ENCODE assay signal across 23 cellular contexts in the genomic region with DNA sequence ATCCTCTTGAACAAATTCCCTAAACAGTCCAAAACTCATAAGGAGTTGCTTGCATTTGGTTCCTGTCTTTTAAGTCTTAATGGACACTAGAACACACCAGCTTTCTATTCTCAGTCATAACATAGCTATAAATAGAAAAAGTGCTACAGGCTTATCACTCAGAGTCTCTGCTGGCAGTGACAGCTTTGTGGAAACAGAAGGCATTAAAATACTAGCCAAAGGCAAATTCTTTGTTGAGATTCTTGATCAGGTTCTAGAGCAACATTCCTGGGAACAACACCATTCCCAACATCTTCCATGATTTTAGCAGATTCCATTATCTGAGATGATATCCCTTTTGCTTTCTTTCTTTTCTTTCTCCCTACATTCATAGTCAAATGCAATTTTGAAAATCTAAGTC.
A peak's percentile ranks its signal among the peaks of the same experiment; 100 is the strongest.
DNase-seq lines count a peak whose midpoint lies in the region; ATAC-seq and TF ChIP-seq lines count a peak whose summit lies in the region.
"Had no signal": no experiment of that assay in that cellular context is flagged by ENCODE, and none has a peak within 500 bp of the region (broad histone marks: within the 10 kb centered on the region; RNA-seq: fewer than 3 reads in every experiment).

No MANE protein-coding gene starts in this region.

- no peak overlapping the region for H3K4me3 Mint-ChIP-seq in activated naive CD8-positive, alpha-beta T cell treated with anti-CD3 and anti-CD28 coated beads, Interleukin-2, amount 50 U/mL, for 24 hours
- H3K4me3 Mint-ChIP-seq in activated naive CD8-positive, alpha-beta T cell treated with anti-CD3 and anti-CD28 coated beads for 36 hours: no peak overlapping the region
- no peak overlapping the region for H3K4me3 Mint-ChIP-seq in stimulated activated memory B cell treated with anti-CD40 and anti-IgM and Interleukin-4, amounts not matched to agents 10 μg/mL and 1 μg/mL and 100 μg/mL, for 72 hours
- H3K4me3 Mint-ChIP-seq: brain; CD4-positive, alpha-beta memory T cell; neural progenitor cell had no signal

- H3K4me3 ChIP-seq in heart right ventricle: no peak overlapping the region
- H3K4me3 ChIP-seq: lower lobe of right lung, neural progenitor cell, right lobe of liver, stomach, thyroid gland, vagina had no signal

- TF ChIP-seq CTCF in heart right ventricle (IDR thresholded peaks at IDR 0.05): no peak

- peaks cover 39% of the 10 kb centered on the region for H3K4me1 Mint-ChIP-seq in activated naive CD8-positive, alpha-beta T cell treated with anti-CD3 and anti-CD28 coated beads, Interleukin-2, amount 50 U/mL, for 24 hours
- H3K4me1 Mint-ChIP-seq in activated naive CD8-positive, alpha-beta T cell treated with anti-CD3 and anti-CD28 coated beads for 36 hours: peaks cover 23% of the 10 kb centered on the region
- peaks cover 50% of the 10 kb centered on the region for H3K4me1 Mint-ChIP-seq in stimulated activated memory B cell treated with anti-CD40 and anti-IgM and Interleukin-4, amounts not matched to agents 10 μg/mL and 1 μg/mL and 100 μg/mL, for 72 hours
- H3K4me1 Mint-ChIP-seq: neural progenitor cell had no signal

- H3K27me3 Mint-ChIP-seq in activated naive CD8-positive, alpha-beta T cell treated with anti-CD3 and anti-CD28 coated beads, Interleukin-2, amount 50 U/mL, for 24 hours: no peaks in the 10 kb centered on the region
- no peaks in the 10 kb centered on the region for H3K27me3 Mint-ChIP-seq in activated naive CD8-positive, alpha-beta T cell treated with anti-CD3 and anti-CD28 coated beads for 36 hours
- no peaks in the 10 kb centered on the region for H3K27me3 Mint-ChIP-seq in stimulated activated memory B cell treated with anti-CD40 and anti-IgM and Interleukin-4, amounts not matched to agents 10 μg/mL and 1 μg/mL and 100 μg/mL, for 72 hours
- H3K27me3 Mint-ChIP-seq: brain; CD4-positive, alpha-beta memory T cell had no signal

- peaks cover 10% of the 10 kb centered on the region for H3K36me3 Mint-ChIP-seq in activated naive CD8-positive, alpha-beta T cell treated with anti-CD3 and anti-CD28 coated beads, Interleukin-2, amount 50 U/mL, for 24 hours (ENCODE audit: low read depth)
- H3K36me3 Mint-ChIP-seq in activated naive CD8-positive, alpha-beta T cell treated with anti-CD3 and anti-CD28 coated beads for 36 hours: peaks cover 6% of the 10 kb centered on the region
- peaks cover 15% of the 10 kb centered on the region for H3K36me3 Mint-ChIP-seq in stimulated activated memory B cell treated with anti-CD40 and anti-IgM and Interleukin-4, amounts not matched to agents 10 μg/mL and 1 μg/mL and 100 μg/mL, for 72 hours
- H3K36me3 Mint-ChIP-seq: brain had no signal

- no peak for ATAC-seq in activated naive CD8-positive, alpha-beta T cell treated with anti-CD3 and anti-CD28 coated beads, Interleukin-2, amount 50 U/mL, for 24 hours
- ATAC-seq in HG03354 (IDR thresholded peaks at IDR 0.05; ENCODE audit: poor library complexity, severe bottlenecking, unreplicated experiment): peak; percentile 40
- ATAC-seq in heart right ventricle: peak in 5 of 8 donors; percentile 55 to 86 (median 72)
- no peak for ATAC-seq in stimulated activated memory B cell treated with anti-CD40 and anti-IgM and Interleukin-4, amounts not matched to agents 10 μg/mL and 1 μg/mL and 100 μg/mL, for 72 hours
- ATAC-seq: lower lobe of right lung, right lobe of liver had no signal

- peak overlapping the region; percentile 22 for H3K27ac Mint-ChIP-seq in activated naive CD8-positive, alpha-beta T cell treated with anti-CD3 and anti-CD28 coated beads, Interleukin-2, amount 50 U/mL, for 24 hours
- H3K27ac Mint-ChIP-seq in activated naive CD8-positive, alpha-beta T cell treated with anti-CD3 and anti-CD28 coated beads for 36 hours: no peak overlapping the region
- peak overlapping the region; percentile 91 for H3K27ac Mint-ChIP-seq in stimulated activated memory B cell treated with anti-CD40 and anti-IgM and Interleukin-4, amounts not matched to agents 10 μg/mL and 1 μg/mL and 100 μg/mL, for 72 hours
- H3K27ac Mint-ChIP-seq: CD4-positive, alpha-beta memory T cell; neural progenitor cell had no signal

- H3K9me3 ChIP-seq in heart right ventricle: peaks cover 0 to 7% (median 0%) of the 10 kb centered on the region in 11 donors
- H3K9me3 ChIP-seq: lower lobe of right lung, right lobe of liver, stomach, thyroid gland, vagina had no signal

- H3K36me3 ChIP-seq in heart right ventricle: no peaks in the 10 kb centered on the region
- H3K36me3 ChIP-seq: lower lobe of right lung, neural progenitor cell, right lobe of liver, stomach, thyroid gland, vagina had no signal

- no peaks in the 10 kb centered on the region for H3K27me3 ChIP-seq in heart right ventricle
- H3K27me3 ChIP-seq: neural progenitor cell, right lobe of liver, stomach, thyroid gland, vagina had no signal

- H3K4me1 ChIP-seq in heart right ventricle: peaks cover 0 to 31% (median 0%) of the 10 kb centered on the region in 9 donors
- H3K4me1 ChIP-seq: lower lobe of right lung, neural progenitor cell, right lobe of liver, stomach, thyroid gland, vagina had no signal

- peak overlapping the region in 4 of 10 donors; percentile 0 to 54 (median 36) for H3K27ac ChIP-seq in heart right ventricle
- H3K27ac ChIP-seq: HL-60, lower lobe of right lung, neural progenitor cell, right lobe of liver, stomach, thyroid gland, vagina had no signal

- H3K9me3 Mint-ChIP-seq in activated naive CD8-positive, alpha-beta T cell treated with anti-CD3 and anti-CD28 coated beads, Interleukin-2, amount 50 U/mL, for 24 hours: peaks cover 26% of the 10 kb centered on the region
- H3K9me3 Mint-ChIP-seq in activated naive CD8-positive, alpha-beta T cell treated with anti-CD3 and anti-CD28 coated beads for 36 hours: peaks cover 6% of the 10 kb centered on the region
- H3K9me3 Mint-ChIP-seq in stimulated activated memory B cell treated with anti-CD40 and anti-IgM and Interleukin-4, amounts not matched to agents 10 μg/mL and 1 μg/mL and 100 μg/mL, for 72 hours: peaks cover 6% of the 10 kb centered on the region

- no peak for DNase-seq in activated naive CD8-positive, alpha-beta T cell treated with anti-CD3 and anti-CD28 coated beads, Interleukin-2, amount 50 U/mL, for 24 hours
- DNase-seq in activated naive CD8-positive, alpha-beta T cell treated with anti-CD3 and anti-CD28 coated beads for 36 hours: no peak
- DNase-seq in heart right ventricle: no peak
- DNase-seq in UCSD-AML1 (lab: John Stamatoyannopoulos, UW; ENCODE audit: unreplicated experiment): no peak
- no peak for DNase-seq in activated T-cell treated with anti-CD3 and anti-CD28 coated beads, Interleukin-2, amount 50 U/mL, for 48 hours
- DNase-seq in DMS 273 treated with DMSO at 0.1 percent for 48 hours (lab: John Stamatoyannopoulos, UW): no peak
- DNase-seq: activated CD4-positive, alpha-beta T cell treated with anti-CD3 and anti-CD28 coated beads for 4 hours; activated T-cell treated with anti-CD3 and anti-CD28 coated beads, Interleukin-2, amount 50 U/mL, for 1 hour; CD4-positive, alpha-beta memory T cell; EL; HCEC 1CT; lower lobe of right lung; OCI-M1; posterior cingulate gyrus; right lobe of liver; stomach; thyroid gland had no signal

- intact Hi-C loops in heart right ventricle (cut with DNase I): loop anchor here in 1 of 10 donors (5.0 kb wide), 1 partner anchor 348 kb away; a partner anchor contains a TSS

Comparison
In these comparisons a context has a peak if more than half of its experiments do, and no peak if none do; other contexts are left out.
1. ATAC-seq: peak in HG03354 (single experiment) and heart right ventricle (5 of 8); none in activated naive CD8-positive, alpha-beta T cell treated with anti-CD3 and anti-CD28 coated beads, Interleukin-2, amount 50 U/mL, for 24 hours (single experiment) and stimulated activated memory B cell treated with anti-CD40 and anti-IgM and Interleukin-4, amounts not matched to agents 10 μg/mL and 1 μg/mL and 100 μg/mL, for 72 hours (single experiment).